ENCODE assay signal across 21 cellular contexts in the genomic region with DNA sequence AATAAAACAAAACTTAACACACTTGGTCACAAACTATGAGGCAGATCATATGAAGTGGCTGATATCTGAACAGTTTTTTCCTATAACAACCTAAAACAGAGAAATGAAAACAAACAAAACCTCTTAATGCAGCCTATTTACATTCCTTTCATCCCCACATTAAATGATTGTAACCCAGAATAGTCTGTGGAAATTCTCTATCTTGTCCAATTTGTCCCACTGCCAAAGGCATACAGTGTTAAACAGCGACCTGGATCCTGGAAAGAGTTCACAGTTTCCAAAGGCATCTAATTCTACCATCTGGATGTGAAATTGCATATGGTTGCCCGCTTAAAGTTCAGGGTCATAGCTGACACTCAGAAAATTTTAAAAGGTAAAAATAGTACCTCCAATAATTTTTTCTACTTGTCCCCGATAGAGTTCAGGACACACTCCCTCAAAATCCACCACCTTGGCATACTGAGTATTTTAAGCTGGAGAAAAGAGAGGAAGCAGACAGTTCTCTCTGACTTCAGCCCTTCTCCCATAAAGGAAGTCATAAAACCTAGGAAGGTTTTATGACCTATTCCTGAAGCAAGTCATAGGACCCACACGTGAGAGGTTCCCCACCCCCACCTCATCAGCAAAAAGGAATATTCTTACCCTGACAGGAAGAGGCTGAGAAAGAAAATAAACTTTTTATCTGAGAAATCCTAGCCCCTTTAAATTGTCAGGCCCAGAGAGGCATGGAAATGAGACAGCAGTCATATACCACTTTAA.
"Had no signal": no experiment of that assay in that cellular context is flagged by ENCODE, and none has a peak within 500 bp of the region (broad histone marks: within the 10 kb centered on the region; RNA-seq: fewer than 3 reads in every experiment).

No MANE protein-coding gene starts in this region.

- H3K27ac Mint-ChIP-seq: activated CD8-positive, alpha-beta memory T cell treated with anti-CD3 and anti-CD28 coated beads, Interleukin-2, amount 10 ng/mL, durations not matched to agents 7 days and 5 days; activated naive CD8-positive, alpha-beta T cell treated with anti-CD3 and anti-CD28 coated beads, Interleukin-2, amount 10 ng/mL, durations not matched to agents 7 days and 5 days; natural killer cell treated with Interleukin-12 subunit alpha and Interleukin-12 subunit beta and Interleukin-15 and Interleukin-18, amount 100 ng/mL, for 72 hours; T-helper 2 cell treated with Interferon-gamma antibody and Interleukin-4, amounts not matched to agents 5 μg/mL and 100 μg/mL, for 36 hours; type B pancreatic cell had no signal

- H3K4me3 ChIP-seq: psoas muscle, right lobe of liver, suprapubic skin had no signal

- H3K4me1 Mint-ChIP-seq: activated CD8-positive, alpha-beta memory T cell treated with anti-CD3 and anti-CD28 coated beads, Interleukin-2, amount 10 ng/mL, durations not matched to agents 7 days and 5 days; activated naive CD8-positive, alpha-beta T cell treated with anti-CD3 and anti-CD28 coated beads, Interleukin-2, amount 10 ng/mL, durations not matched to agents 7 days and 5 days had no signal

- H3K27ac ChIP-seq: psoas muscle, right lobe of liver, suprapubic skin had no signal

- H3K36me3 ChIP-seq: right lobe of liver, suprapubic skin had no signal

- H3K9me3 Mint-ChIP-seq: activated naive CD8-positive, alpha-beta T cell treated with anti-CD3 and anti-CD28 coated beads, Interleukin-2, amount 10 ng/mL, durations not matched to agents 7 days and 5 days; T-helper 2 cell treated with Interferon-gamma antibody and Interleukin-4, amounts not matched to agents 5 μg/mL and 100 μg/mL, for 36 hours had no signal

- H3K4me1 ChIP-seq: right lobe of liver, suprapubic skin had no signal

- H3K27me3 ChIP-seq: right lobe of liver, suprapubic skin had no signal

- H3K4me3 Mint-ChIP-seq: activated CD8-positive, alpha-beta memory T cell treated with anti-CD3 and anti-CD28 coated beads, Interleukin-2, amount 10 ng/mL, durations not matched to agents 7 days and 5 days; activated naive CD8-positive, alpha-beta T cell treated with anti-CD3 and anti-CD28 coated beads, Interleukin-2, amount 10 ng/mL, durations not matched to agents 7 days and 5 days; activated T-cell treated with anti-CD3 and anti-CD28 coated beads, Interleukin-2, amount 50 U/mL, for 4 hours; natural killer cell treated with Interleukin-12 subunit alpha and Interleukin-12 subunit beta and Interleukin-15 and Interleukin-18, amount 100 ng/mL, for 72 hours; T-helper 2 cell treated with Interferon-gamma antibody and Interleukin-4, amounts not matched to agents 5 μg/mL and 100 μg/mL, for 36 hours; type B pancreatic cell had no signal

- H3K9me3 ChIP-seq: psoas muscle, right lobe of liver, suprapubic skin had no signal

- H3K27me3 Mint-ChIP-seq: activated naive CD8-positive, alpha-beta T cell treated with anti-CD3 and anti-CD28 coated beads, Interleukin-2, amount 10 ng/mL, durations not matched to agents 7 days and 5 days; natural killer cell treated with Interleukin-12 subunit alpha and Interleukin-12 subunit beta and Interleukin-15 and Interleukin-18, amount 100 ng/mL, for 72 hours; type B pancreatic cell had no signal

- ATAC-seq: activated CD8-positive, alpha-beta memory T cell treated with anti-CD3 and anti-CD28 coated beads, Interleukin-2, amount 10 ng/mL, durations not matched to agents 7 days and 5 days; activated T-cell treated with anti-CD3 and anti-CD28 coated beads, Interleukin-2, amount 50 U/mL, for 4 hours; left cardiac atrium; natural killer cell treated with Interleukin-12 subunit alpha and Interleukin-12 subunit beta and Interleukin-15 and Interleukin-18, amount 100 ng/mL, for 72 hours; psoas muscle; right lobe of liver; stimulated activated naive CD8-positive, alpha-beta T cell treated with anti-CD3 and anti-CD28 coated beads, Interleukin-15, Interleukin-2, amounts not matched to agents 100 U/mL and 50 U/mL, for 24 hours had no signal

- H3K36me3 Mint-ChIP-seq: activated CD8-positive, alpha-beta memory T cell treated with anti-CD3 and anti-CD28 coated beads, Interleukin-2, amount 10 ng/mL, durations not matched to agents 7 days and 5 days; activated naive CD8-positive, alpha-beta T cell treated with anti-CD3 and anti-CD28 coated beads, Interleukin-2, amount 10 ng/mL, durations not matched to agents 7 days and 5 days; natural killer cell treated with Interleukin-12 subunit alpha and Interleukin-12 subunit beta and Interleukin-15 and Interleukin-18, amount 100 ng/mL, for 72 hours; type B pancreatic cell had no signal

- DNase-seq: activated CD4-positive, alpha-beta T cell treated with anti-CD3 and anti-CD28 coated beads for 1 hour; activated CD4-positive, alpha-beta T cell treated with anti-CD3 and anti-CD28 coated beads, Interleukin-2, amount 50 U/mL, for 48 hours; activated CD8-positive, alpha-beta memory T cell treated with anti-CD3 and anti-CD28 coated beads, Interleukin-2, amount 10 ng/mL, durations not matched to agents 7 days and 5 days; activated gamma-delta T cell; activated naive CD8-positive, alpha-beta T cell treated with anti-CD3 and anti-CD28 coated beads, Interleukin-2, amount 10 ng/mL, durations not matched to agents 7 days and 5 days; activated T-cell treated with anti-CD3 and anti-CD28 coated beads, Interleukin-2, amount 50 U/mL, for 4 hours; aorta; hippocampal formation; left cardiac atrium; occipital lobe; psoas muscle; right lobe of liver; stimulated activated CD4-positive, alpha-beta T cell treated with anti-CD3 and anti-CD28 coated beads, Interleukin-12 subunit alpha, Interleukin-12 subunit beta, amount 100 ng/mL, for 4 hours; stimulated activated CD4-positive, alpha-beta T cell treated with anti-CD3 and anti-CD28 coated beads, Interleukin-4, amount 100 ng/mL, for 1 hour; stimulated activated CD8-positive, alpha-beta memory T cell treated with anti-CD3 and anti-CD28 coated beads, Interleukin-4, amount 100 ng/mL, for 48 hours; stimulated activated naive CD8-positive, alpha-beta T cell treated with anti-CD3 and anti-CD28 coated beads, Interleukin-15, Interleukin-2, amounts not matched to agents 100 U/mL and 50 U/mL, for 24 hours; SW 1271 had no signal
